In the genomic region with DNA sequence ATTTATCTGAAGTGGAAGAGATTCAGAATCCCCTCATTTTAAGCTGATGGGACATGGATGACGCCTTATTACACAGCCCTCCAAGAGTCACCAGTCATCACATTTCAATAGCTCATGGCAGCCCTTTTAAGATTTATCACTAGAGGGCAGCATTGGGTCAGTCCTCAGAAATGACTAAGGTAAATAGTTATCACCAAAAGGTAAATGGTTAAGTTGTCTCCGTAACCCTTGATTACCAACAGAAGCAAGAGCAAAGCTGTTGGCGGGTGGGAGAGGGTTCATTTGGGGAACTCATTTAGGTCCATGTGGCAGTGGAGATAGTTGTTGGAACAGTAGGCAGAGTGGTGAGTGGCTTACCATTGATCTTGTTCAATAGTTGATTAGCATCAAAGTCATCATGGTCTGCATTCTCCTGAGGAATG, we compare ENCODE assay signal across 1 cellular context.
TF ChIP-seq lines count a peak whose summit lies in the region.

No MANE protein-coding gene starts in this region.

TF ChIP-seq in GM23338, 12 proteins besides CTCF, POLR2A, EP300 and RAD21 (continued from another document):
- TF ChIP-seq, protein P1, sequence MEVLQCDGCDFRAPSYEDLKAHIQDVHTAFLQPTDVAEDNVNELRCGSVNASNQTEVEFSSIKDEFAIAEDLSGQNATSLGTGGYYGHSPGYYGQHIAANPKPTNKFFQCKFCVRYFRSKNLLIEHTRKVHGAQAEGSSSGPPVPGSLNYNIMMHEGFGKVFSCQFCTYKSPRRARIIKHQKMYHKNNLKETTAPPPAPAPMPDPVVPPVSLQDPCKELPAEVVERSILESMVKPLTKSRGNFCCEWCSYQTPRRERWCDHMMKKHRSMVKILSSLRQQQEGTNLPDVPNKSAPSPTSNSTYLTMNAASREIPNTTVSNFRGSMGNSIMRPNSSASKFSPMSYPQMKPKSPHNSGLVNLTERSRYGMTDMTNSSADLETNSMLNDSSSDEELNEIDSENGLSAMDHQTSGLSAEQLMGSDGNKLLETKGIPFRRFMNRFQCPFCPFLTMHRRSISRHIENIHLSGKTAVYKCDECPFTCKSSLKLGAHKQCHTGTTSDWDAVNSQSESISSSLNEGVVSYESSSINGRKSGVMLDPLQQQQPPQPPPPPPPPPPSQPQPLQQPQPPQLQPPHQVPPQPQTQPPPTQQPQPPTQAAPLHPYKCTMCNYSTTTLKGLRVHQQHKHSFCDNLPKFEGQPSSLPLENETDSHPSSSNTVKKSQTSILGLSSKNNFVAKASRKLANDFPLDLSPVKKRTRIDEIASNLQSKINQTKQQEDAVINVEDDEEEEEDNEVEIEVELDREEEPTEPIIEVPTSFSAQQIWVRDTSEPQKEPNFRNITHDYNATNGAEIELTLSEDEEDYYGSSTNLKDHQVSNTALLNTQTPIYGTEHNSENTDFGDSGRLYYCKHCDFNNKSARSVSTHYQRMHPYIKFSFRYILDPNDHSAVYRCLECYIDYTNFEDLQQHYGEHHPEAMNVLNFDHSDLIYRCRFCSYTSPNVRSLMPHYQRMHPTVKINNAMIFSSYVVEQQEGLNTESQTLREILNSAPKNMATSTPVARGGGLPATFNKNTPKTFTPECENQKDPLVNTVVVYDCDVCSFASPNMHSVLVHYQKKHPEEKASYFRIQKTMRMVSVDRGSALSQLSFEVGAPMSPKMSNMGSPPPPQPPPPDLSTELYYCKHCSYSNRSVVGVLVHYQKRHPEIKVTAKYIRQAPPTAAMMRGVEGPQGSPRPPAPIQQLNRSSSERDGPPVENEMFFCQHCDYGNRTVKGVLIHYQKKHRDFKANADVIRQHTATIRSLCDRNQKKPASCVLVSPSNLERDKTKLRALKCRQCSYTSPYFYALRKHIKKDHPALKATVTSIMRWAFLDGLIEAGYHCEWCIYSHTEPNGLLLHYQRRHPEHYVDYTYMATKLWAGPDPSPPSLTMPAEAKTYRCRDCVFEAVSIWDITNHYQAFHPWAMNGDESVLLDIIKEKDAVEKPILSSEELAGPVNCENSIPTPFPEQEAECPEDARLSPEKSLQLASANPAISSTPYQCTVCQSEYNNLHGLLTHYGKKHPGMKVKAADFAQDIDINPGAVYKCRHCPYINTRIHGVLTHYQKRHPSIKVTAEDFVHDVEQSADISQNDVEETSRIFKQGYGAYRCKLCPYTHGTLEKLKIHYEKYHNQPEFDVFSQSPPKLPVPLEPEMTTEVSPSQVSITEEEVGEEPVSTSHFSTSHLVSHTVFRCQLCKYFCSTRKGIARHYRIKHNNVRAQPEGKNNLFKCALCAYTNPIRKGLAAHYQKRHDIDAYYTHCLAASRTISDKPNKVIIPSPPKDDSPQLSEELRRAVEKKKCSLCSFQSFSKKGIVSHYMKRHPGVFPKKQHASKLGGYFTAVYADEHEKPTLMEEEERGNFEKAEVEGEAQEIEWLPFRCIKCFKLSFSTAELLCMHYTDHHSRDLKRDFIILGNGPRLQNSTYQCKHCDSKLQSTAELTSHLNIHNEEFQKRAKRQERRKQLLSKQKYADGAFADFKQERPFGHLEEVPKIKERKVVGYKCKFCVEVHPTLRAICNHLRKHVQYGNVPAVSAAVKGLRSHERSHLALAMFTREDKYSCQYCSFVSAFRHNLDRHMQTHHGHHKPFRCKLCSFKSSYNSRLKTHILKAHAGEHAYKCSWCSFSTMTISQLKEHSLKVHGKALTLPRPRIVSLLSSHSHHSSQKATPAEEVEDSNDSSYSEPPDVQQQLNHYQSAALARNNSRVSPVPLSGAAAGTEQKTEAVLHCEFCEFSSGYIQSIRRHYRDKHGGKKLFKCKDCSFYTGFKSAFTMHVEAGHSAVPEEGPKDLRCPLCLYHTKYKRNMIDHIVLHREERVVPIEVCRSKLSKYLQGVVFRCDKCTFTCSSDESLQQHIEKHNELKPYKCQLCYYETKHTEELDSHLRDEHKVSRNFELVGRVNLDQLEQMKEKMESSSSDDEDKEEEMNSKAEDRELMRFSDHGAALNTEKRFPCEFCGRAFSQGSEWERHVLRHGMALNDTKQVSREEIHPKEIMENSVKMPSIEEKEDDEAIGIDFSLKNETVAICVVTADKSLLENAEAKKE (CRISPR knock-in tag; IDR thresholded peaks at IDR 0.05), result no peak
- TF ChIP-seq, protein P2, sequence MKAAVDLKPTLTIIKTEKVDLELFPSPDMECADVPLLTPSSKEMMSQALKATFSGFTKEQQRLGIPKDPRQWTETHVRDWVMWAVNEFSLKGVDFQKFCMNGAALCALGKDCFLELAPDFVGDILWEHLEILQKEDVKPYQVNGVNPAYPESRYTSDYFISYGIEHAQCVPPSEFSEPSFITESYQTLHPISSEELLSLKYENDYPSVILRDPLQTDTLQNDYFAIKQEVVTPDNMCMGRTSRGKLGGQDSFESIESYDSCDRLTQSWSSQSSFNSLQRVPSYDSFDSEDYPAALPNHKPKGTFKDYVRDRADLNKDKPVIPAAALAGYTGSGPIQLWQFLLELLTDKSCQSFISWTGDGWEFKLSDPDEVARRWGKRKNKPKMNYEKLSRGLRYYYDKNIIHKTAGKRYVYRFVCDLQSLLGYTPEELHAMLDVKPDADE (IDR thresholded peaks at IDR 0.05), result no peak
- no peak for TF ChIP-seq ZNF331 (CRISPR knock-in tag; IDR thresholded peaks at IDR 0.05; ENCODE audit: low read depth)
